8 cellular contexts compared by ENCODE assay signal in genomic region chr6:136762022-136762975, GRCh38. TPM values are rescaled to one million over a fixed set of nuclear protein-coding genes. Genes with fewer than 3 reads are reported as not detected.
DNase-seq lines count a peak whose midpoint lies in the region; ATAC-seq, FAIRE-seq and TF ChIP-seq lines count a peak whose summit lies in the region.

No MANE protein-coding gene starts in this region.

- peaks cover 28 to 85% (median 72%) of the 10 kb centered on the region in 9 donors for H3K4me1 ChIP-seq in heart right ventricle

- H3K27ac ChIP-seq in heart right ventricle, result peak overlapping the region; percentile 75 to 92 (median 82)
- peak overlapping the region in 16 of 21 experiments; percentile 5 to 76 (median 51) for H3K27ac ChIP-seq in skin epidermis

- DNase-seq in GM19239 (ENCODE audit: insufficient read length, low spot score) (no peak), heart right ventricle (peak in 1 of 2 donors; percentile 35), epidermal melanocyte (ENCODE audit: insufficient read length, low spot score) (no peak), NCI-H1694 (lab: John Stamatoyannopoulos, UW) (no peak)
- no peak for DNase-seq in stimulated activated CD4-positive, alpha-beta T cell treated with anti-CD3 and anti-CD28 coated beads, Interleukin-1b, Interleukin-23, amount 100 ng/mL, for 48 hours

- intact Hi-C loops in heart right ventricle (cut with DNase I), result no loop called here

- no peaks in the 10 kb centered on the region for H3K27me3 ChIP-seq in heart right ventricle

- peak; percentile 51 for ATAC-seq in SK-N-SH treated with all-trans-retinoic acid at 6 μM for 48 hours
- ATAC-seq in heart right ventricle, result peak; percentile 30 to 89 (median 75)
- ATAC-seq in HG03045 (IDR thresholded peaks at IDR 0.05; ENCODE audit: unreplicated experiment), result no peak

- TF ChIP-seq CTCF in heart right ventricle (IDR thresholded peaks at IDR 0.05), result no peak

- FAIRE-seq in GM19239 (lab: Jason Lieb, UNC), result peak; percentile 74

- 36% methylated on average over 3 of the region's 3 CpGs for WGBS in heart right ventricle, 2 donors

- no peaks in the 10 kb centered on the region for H3K36me3 ChIP-seq in heart right ventricle

- H3K9me3 ChIP-seq in heart right ventricle, result no peaks in the 10 kb centered on the region

- H3K4me3 ChIP-seq in heart right ventricle (peak overlapping the region in 8 of 10 donors; percentile 6 to 31 (median 26)), skin epidermis (no peak overlapping the region)

TF ChIP-seq in SK-N-SH treated with all-trans-retinoic acid at 6 μM for 48 hours, 23 proteins besides CTCF, POLR2A, EP300 and RAD21:
- TF ChIP-seq SNAI2 (CRISPR knock-in tag; IDR thresholded peaks at IDR 0.05) (no peak), TSHZ2 (CRISPR knock-in tag; IDR thresholded peaks at IDR 0.05) (no peak), BACH2 (CRISPR knock-in tag; IDR thresholded peaks at IDR 0.05; ENCODE audit: borderline replicate concordance) (no peak), ZC3H10 (CRISPR knock-in tag; IDR thresholded peaks at IDR 0.05) (no peak), CSDC2 (CRISPR knock-in tag; IDR thresholded peaks at IDR 0.05) (no peak), ZFP30 (CRISPR knock-in tag; IDR thresholded peaks at IDR 0.05) (no peak), OSR1 (CRISPR knock-in tag; IDR thresholded peaks at IDR 0.05) (no peak), ESRRG (CRISPR knock-in tag; IDR thresholded peaks at IDR 0.05) (no peak), ISL1 (CRISPR knock-in tag; IDR thresholded peaks at IDR 0.05) (no peak), CREB5 (CRISPR knock-in tag; IDR thresholded peaks at IDR 0.05; ENCODE audit: low read depth) (no peak)

RNA-seq across cellular contexts. Expression of gene MAP3K5, which starts 30.0 kb away (rescaled TPM):
- total RNA-seq in heart right ventricle, result 10 to 100 TPM; 21.8 to 35.7 (median 28.4) TPM
- polyA plus RNA-seq in heart right ventricle, result 1 to 10 TPM; 5.1 to 8.3 TPM

Comparison
In these comparisons a context has a peak if more than half of its experiments do, and no peak if none do; other contexts are left out.
1. H3K4me3 ChIP-seq: peak in heart right ventricle (8 of 10); none in skin epidermis (0 of 7).